ENCODE assay signal across 8 cellular contexts in genomic region chr2:32011566-32011960, GRCh38. TPM values are rescaled to one million over a fixed set of nuclear protein-coding genes. Genes with fewer than 3 reads are reported as not detected.
DNase-seq lines count a peak whose midpoint lies in the region; ATAC-seq, FAIRE-seq and TF ChIP-seq lines count a peak whose summit lies in the region.

No MANE protein-coding gene starts in this region.

- peak overlapping the region; percentile 93 for H3K27ac ChIP-seq in cardiac muscle cell
- peak overlapping the region; percentile 93 for H3K27ac ChIP-seq in HepG2 (ENCODE audit: extremely low read length, insufficient read depth, low read length)

- peak overlapping the region; percentile 98 for H3K4me2 ChIP-seq in HepG2 (ENCODE audit: low read depth, low read length)

- no peaks in the 10 kb centered on the region for H3K27me3 Mint-ChIP-seq in activated T-helper 2 cell treated with anti-CD3 and anti-CD28 coated beads, Interferon-gamma antibody, Interleukin-2, Interleukin-4, amounts not matched to agents 10 μg/mL and 5 μg/mL and 100 μg/mL, durations not matched to agents 14 hours and 24 hours and 36 hours (ENCODE audit: low read depth)
- no peaks in the 10 kb centered on the region for H3K27me3 Mint-ChIP-seq in type B pancreatic cell

- in situ Hi-C loops in HepG2 (cut with HindIII; ENCODE audit: extremely low pct_ligation_motif_present, low pct_unique_long_range_greater_than_20kb): no loop called here

- DNase-seq in cardiac muscle cell (ENCODE audit: low read depth in 1 of 2, low spot score in 1 of 2) (no peak), Right ventricle myocardium superior (no peak), HepG2 (ENCODE audit: low spot score) (no peak), type B pancreatic cell (ENCODE audit: extremely low spot score, unreplicated experiment) (no peak), NCI-H748 treated with DMSO at 0.1 percent for 48 hours (lab: John Stamatoyannopoulos, UW) (no peak), NCI-H748 (lab: John Stamatoyannopoulos, UW; ENCODE audit: unreplicated experiment) (no peak), HuH-7 (ENCODE audit: low spot score) (no peak)
- DNase-seq in activated T-helper 2 cell treated with anti-CD3 and anti-CD28 coated beads, Interferon-gamma antibody, Interleukin-2, Interleukin-4, amounts not matched to agents 10 μg/mL and 5 μg/mL and 100 μg/mL, durations not matched to agents 14 hours and 24 hours and 36 hours (ENCODE audit: low spot score): no peak

- H3K4me1 ChIP-seq in cardiac muscle cell (ENCODE audit: low read depth): peaks cover 12% of the 10 kb centered on the region
- peaks cover 34% of the 10 kb centered on the region for H3K4me1 ChIP-seq in HepG2 (ENCODE audit: insufficient read depth, low read length)

- POLR2A ChIA-PET in HepG2 (lab: Yijun Ruan, JAX): interaction anchor here (0.6 to 1.9 kb wide), 3 partner anchors 8 to 51 kb away, joined by 4 to 22 read pairs (median 14); partner anchors contain the start of genes DPY30 and SPAST

- H3K4me1 Mint-ChIP-seq in activated T-helper 2 cell treated with anti-CD3 and anti-CD28 coated beads, Interferon-gamma antibody, Interleukin-2, Interleukin-4, amounts not matched to agents 10 μg/mL and 5 μg/mL and 100 μg/mL, durations not matched to agents 14 hours and 24 hours and 36 hours (ENCODE audit: low read depth): peaks cover 31% of the 10 kb centered on the region
- peaks cover 21% of the 10 kb centered on the region for H3K4me1 Mint-ChIP-seq in type B pancreatic cell (ENCODE audit: unreplicated experiment)

- H4K20me1 ChIP-seq in HepG2 (ENCODE audit: insufficient read depth, low read length): peaks cover 27% of the 10 kb centered on the region

- H3K9me3 Mint-ChIP-seq in activated T-helper 2 cell treated with anti-CD3 and anti-CD28 coated beads, Interferon-gamma antibody, Interleukin-2, Interleukin-4, amounts not matched to agents 10 μg/mL and 5 μg/mL and 100 μg/mL, durations not matched to agents 14 hours and 24 hours and 36 hours: no peaks in the 10 kb centered on the region
- no peaks in the 10 kb centered on the region for H3K9me3 Mint-ChIP-seq in type B pancreatic cell

- no peak for TF ChIP-seq RAD21 in HepG2 (CRISPR knock-in tag; IDR thresholded peaks at IDR 0.05)

- TF ChIP-seq EP300 in HepG2 (IDR thresholded peaks at IDR 0.05; ENCODE audit: low read depth in 2 of 2, low read length in 2 of 2): no peak
- TF ChIP-seq EP300 in HepG2 (CRISPR knock-in tag; IDR thresholded peaks at IDR 0.05; ENCODE audit: borderline replicate concordance): no peak

- peak overlapping the region; percentile 97 for H3K4me3 ChIP-seq in cardiac muscle cell
- peak overlapping the region; percentile 64 to 76 (median 75); a peak in 3 of 6 replicates for H3K4me3 ChIP-seq in HepG2 (replicated peaks in 1 of 3; ENCODE audit: insufficient read depth in 1 of 3, low read depth in 2 of 3, low read length in 3 of 3)

- peak overlapping the region; percentile 84 for H3K9ac ChIP-seq in HepG2 (ENCODE audit: insufficient read depth, low read depth, low read length)

- 99% methylated on average over 4 of the region's 4 CpGs for WGBS in HepG2 (ENCODE audit: low lambda C conversion rate)

- ATAC-seq in Right ventricle myocardium superior (ENCODE audit: poor library complexity) (no peak), HepG2 (no peak)

- H3K36me3 ChIP-seq in cardiac muscle cell (peaks cover under 1% of the 10 kb centered on the region), HepG2 (replicated peaks in 1 of 2; ENCODE audit: control insufficient read depth in 1 of 2, insufficient read depth in 2 of 2, low read length in 2 of 2) (no peaks in the 10 kb centered on the region)

- peaks cover 22% of the 10 kb centered on the region for H3K36me3 Mint-ChIP-seq in activated T-helper 2 cell treated with anti-CD3 and anti-CD28 coated beads, Interferon-gamma antibody, Interleukin-2, Interleukin-4, amounts not matched to agents 10 μg/mL and 5 μg/mL and 100 μg/mL, durations not matched to agents 14 hours and 24 hours and 36 hours (ENCODE audit: low read depth)
- H3K36me3 Mint-ChIP-seq in type B pancreatic cell: peaks cover 13% of the 10 kb centered on the region

- no TSS peak for BruUV-seq in HepG2 (replicated peaks; lab: Mats Ljungman, UMichigan)

- H3K9me3 ChIP-seq in cardiac muscle cell (ENCODE audit: low read depth) (no peaks in the 10 kb centered on the region), HepG2 (ENCODE audit: low read length) (no peaks in the 10 kb centered on the region)

- no peak for FAIRE-seq in HepG2 (lab: Jason Lieb, UNC)

- no peak for TF ChIP-seq CTCF in cardiac muscle cell (IDR thresholded peaks at IDR 0.05; ENCODE audit: low read depth, low read length)
- no peak for TF ChIP-seq CTCF in HepG2 (CRISPR knock-in tag; IDR thresholded peaks at IDR 0.05)
- no peak for TF ChIP-seq CTCF in type B pancreatic cell (conservative IDR thresholded peaks at IDR 0.05)

- CTCF ChIA-PET in HepG2 (lab: Yijun Ruan, JAX; ENCODE audit: low intra/inter-chr PET ratio, low total read pairs): no interaction called here

- no peaks in the 10 kb centered on the region for H3K27me3 ChIP-seq in cardiac muscle cell
- H3K27me3 ChIP-seq in HepG2 (ENCODE audit: control insufficient read depth in 1 of 2, insufficient read depth in 2 of 2, low read length in 2 of 2): no peaks in the 10 kb centered on the region; a peak in 1 of 5 replicates

- H3K27ac Mint-ChIP-seq in activated T-helper 2 cell treated with anti-CD3 and anti-CD28 coated beads, Interferon-gamma antibody, Interleukin-2, Interleukin-4, amounts not matched to agents 10 μg/mL and 5 μg/mL and 100 μg/mL, durations not matched to agents 14 hours and 24 hours and 36 hours: peak overlapping the region; percentile 93
- peak overlapping the region; percentile 96 for H3K27ac Mint-ChIP-seq in type B pancreatic cell

- no peak for TF ChIP-seq POLR2A in HepG2 (IDR thresholded peaks at IDR 0.05; ENCODE audit: insufficient read depth in 1 of 2, low read depth in 2 of 2, low read length in 2 of 2)

- intact Hi-C loops in Right ventricle myocardium superior (cut with DNase I): loop anchor here (2.0 kb wide), 1 partner anchor 51 kb away; the partner anchor contains the start of gene SPAST
- intact Hi-C loops in activated T-helper 2 cell treated with anti-CD3 and anti-CD28 coated beads, Interferon-gamma antibody, Interleukin-2, Interleukin-4, amounts not matched to agents 10 μg/mL and 5 μg/mL and 100 μg/mL, durations not matched to agents 14 hours and 24 hours and 36 hours (cut with micrococcal nuclease): loop anchor here (1.0 to 10.0 kb wide), 4 partner anchors 28 to 343 kb away; partner anchors contain the start of genes BIRC6, DPY30, SLC30A6 and SPAST
- intact Hi-C loops in HepG2 (cut with micrococcal nuclease; ENCODE audit: unreplicated experiment): loop anchor here (2.0 kb wide), 1 partner anchor 51 kb away; the partner anchor contains the start of gene SPAST

- H3K4me3 Mint-ChIP-seq in activated T-helper 2 cell treated with anti-CD3 and anti-CD28 coated beads, Interferon-gamma antibody, Interleukin-2, Interleukin-4, amounts not matched to agents 10 μg/mL and 5 μg/mL and 100 μg/mL, durations not matched to agents 14 hours and 24 hours and 36 hours (ENCODE audit: low read depth): peak overlapping the region; percentile 85
- H3K4me3 Mint-ChIP-seq in type B pancreatic cell: peak overlapping the region; percentile 95

- H2AFZ ChIP-seq in HepG2 (ENCODE audit: low read length): peak overlapping the region; percentile 28

- H3K79me2 ChIP-seq in HepG2 (ENCODE audit: insufficient read depth, low read length): peaks cover 30% of the 10 kb centered on the region

RNA-seq across cellular contexts. Expression of gene MEMO1, which starts 0.8 kb away (rescaled TPM):
- total RNA-seq in cardiac muscle cell (28.3 and 42.6 TPM in 2 replicates), Right ventricle myocardium superior (43.8 TPM), HepG2 (2016; rRNA removed; fragmentation: Illumina TruSeq; extraction: Trizol) (68.0 and 69.8 TPM in 2 replicates), type B pancreatic cell (ENCODE audit: low replicate concordance) (45.0 and 48.5 TPM in 2 replicates)
- polyA plus RNA-seq in cardiac muscle cell (34.8 and 39.7 TPM in 2 replicates), HepG2 (2011; rRNA removed) (69.3 and 81.6 TPM in 2 replicates)
- total RNA-seq in activated T-helper 2 cell treated with anti-CD3 and anti-CD28 coated beads, Interferon-gamma antibody, Interleukin-2, Interleukin-4, amounts not matched to agents 10 μg/mL and 5 μg/mL and 100 μg/mL, durations not matched to agents 14 hours and 24 hours and 36 hours: 63.7 and 64.8 TPM in 2 replicates
- 140 and 144 TPM in 2 replicates for total RNA-seq in HepG2 (2016; cell fraction: cytosol; rRNA removed; fragmentation: Illumina TruSeq; extraction: Trizol; ENCODE audit: low read depth)
- total RNA-seq in HepG2 (2016; cell fraction: insoluble cytoplasmic fraction; rRNA removed; fragmentation: Illumina TruSeq; extraction: Trizol): 65.7 and 68.0 TPM in 2 replicates
- total RNA-seq in HepG2 (2016; cell fraction: membrane; rRNA removed; fragmentation: Illumina TruSeq; extraction: Trizol): 143 and 162 TPM in 2 replicates
- 45.7 and 49.1 TPM in 2 replicates for total RNA-seq in HepG2 (2016; cell fraction: nucleus; rRNA removed; fragmentation: Illumina TruSeq; extraction: Trizol)
- 51.1 and 54.3 TPM in 2 replicates for polyA plus RNA-seq in HepG2 (2011; cell fraction: cytosol; rRNA removed)
- polyA plus RNA-seq in HepG2 (2011; cell fraction: nucleus; rRNA removed): 35.0 and 37.6 TPM in 2 replicates
- 80.1 and 81.8 TPM in 2 replicates for polyA plus RNA-seq in HepG2 (2012)
- 152 and 156 TPM in 2 replicates for polyA plus RNA-seq in HepG2 (2016; cell fraction: cytosol; fragmentation: Illumina TruSeq; extraction: Trizol; ENCODE audit: low read depth)
- polyA plus RNA-seq in HepG2 (2016; cell fraction: insoluble cytoplasmic fraction; fragmentation: Illumina TruSeq; extraction: Trizol; ENCODE audit: low read depth): 81.9 and 84.7 TPM in 2 replicates
- 169 and 183 TPM in 2 replicates for polyA plus RNA-seq in HepG2 (2016; cell fraction: membrane; fragmentation: Illumina TruSeq; extraction: Trizol; ENCODE audit: low read depth)
- 55.9 and 58.9 TPM in 2 replicates for polyA plus RNA-seq in HepG2 (2016; cell fraction: nucleus; fragmentation: Illumina TruSeq; extraction: Trizol; ENCODE audit: insufficient read depth, low read depth)
- 33.0 and 51.0 TPM in 2 replicates for polyA minus RNA-seq in HepG2 (2011; rRNA and poly(A)+ RNA removed; ENCODE audit: low replicate concordance)
- 36.1 and 40.9 TPM in 2 replicates for polyA minus RNA-seq in HepG2 (2011; cell fraction: cytosol; rRNA and poly(A)+ RNA removed)
- polyA minus RNA-seq in HepG2 (2011; cell fraction: nucleus; rRNA and poly(A)+ RNA removed): 48.9 and 60.9 TPM in 2 replicates

RNA-seq across cellular contexts. Expression of gene DPY30, which starts 28.0 kb away (rescaled TPM):
- 43.0 and 56.2 TPM in 2 replicates for total RNA-seq in cardiac muscle cell
- polyA plus RNA-seq in cardiac muscle cell: 143 and 169 TPM in 2 replicates
- 42.3 TPM for total RNA-seq in Right ventricle myocardium superior
- total RNA-seq in activated T-helper 2 cell treated with anti-CD3 and anti-CD28 coated beads, Interferon-gamma antibody, Interleukin-2, Interleukin-4, amounts not matched to agents 10 μg/mL and 5 μg/mL and 100 μg/mL, durations not matched to agents 14 hours and 24 hours and 36 hours: 72.1 and 77.1 TPM in 2 replicates
- total RNA-seq in HepG2 (2016; rRNA removed; fragmentation: Illumina TruSeq; extraction: Trizol): 118 and 165 TPM in 2 replicates
- 40.1 and 50.6 TPM in 2 replicates for total RNA-seq in HepG2 (2016; cell fraction: cytosol; rRNA removed; fragmentation: Illumina TruSeq; extraction: Trizol; ENCODE audit: low read depth)
- 124 and 177 TPM in 2 replicates for total RNA-seq in HepG2 (2016; cell fraction: insoluble cytoplasmic fraction; rRNA removed; fragmentation: Illumina TruSeq; extraction: Trizol)
- 59.4 and 69.6 TPM in 2 replicates for total RNA-seq in HepG2 (2016; cell fraction: membrane; rRNA removed; fragmentation: Illumina TruSeq; extraction: Trizol)
- total RNA-seq in HepG2 (2016; cell fraction: nucleus; rRNA removed; fragmentation: Illumina TruSeq; extraction: Trizol): 49.2 and 53.2 TPM in 2 replicates
- 78.9 and 98.1 TPM in 2 replicates for polyA plus RNA-seq in HepG2 (2011; rRNA removed)
- polyA plus RNA-seq in HepG2 (2011; cell fraction: cytosol; rRNA removed): 74.9 and 105 TPM in 2 replicates
- polyA plus RNA-seq in HepG2 (2011; cell fraction: nucleus; rRNA removed): 24.3 and 28.3 TPM in 2 replicates
- 123 and 125 TPM in 2 replicates for polyA plus RNA-seq in HepG2 (2012)
- 42.4 and 55.4 TPM in 2 replicates for polyA plus RNA-seq in HepG2 (2016; cell fraction: cytosol; fragmentation: Illumina TruSeq; extraction: Trizol; ENCODE audit: low read depth)
- 196 and 205 TPM in 2 replicates for polyA plus RNA-seq in HepG2 (2016; cell fraction: insoluble cytoplasmic fraction; fragmentation: Illumina TruSeq; extraction: Trizol; ENCODE audit: low read depth)
- polyA plus RNA-seq in HepG2 (2016; cell fraction: membrane; fragmentation: Illumina TruSeq; extraction: Trizol; ENCODE audit: low read depth): 59.7 and 72.0 TPM in 2 replicates
- 83.1 and 84.8 TPM in 2 replicates for polyA plus RNA-seq in HepG2 (2016; cell fraction: nucleus; fragmentation: Illumina TruSeq; extraction: Trizol; ENCODE audit: insufficient read depth, low read depth)
- 9.6 and 24.6 TPM in 2 replicates for polyA minus RNA-seq in HepG2 (2011; rRNA and poly(A)+ RNA removed; ENCODE audit: low replicate concordance)
- polyA minus RNA-seq in HepG2 (2011; cell fraction: cytosol; rRNA and poly(A)+ RNA removed): 31.1 and 32.5 TPM in 2 replicates
- 18.8 and 27.2 TPM in 2 replicates for polyA minus RNA-seq in HepG2 (2011; cell fraction: nucleus; rRNA and poly(A)+ RNA removed)
- total RNA-seq in type B pancreatic cell (ENCODE audit: low replicate concordance): 84.4 and 84.5 TPM in 2 replicates

RNA-seq across cellular contexts. Expression of gene SPAST, which starts 51.8 kb away (rescaled TPM):
- 21.8 and 23.0 TPM in 2 replicates for total RNA-seq in cardiac muscle cell
- polyA plus RNA-seq in cardiac muscle cell: 10.9 and 12.7 TPM in 2 replicates
- total RNA-seq in Right ventricle myocardium superior: 10.7 TPM
- total RNA-seq in activated T-helper 2 cell treated with anti-CD3 and anti-CD28 coated beads, Interferon-gamma antibody, Interleukin-2, Interleukin-4, amounts not matched to agents 10 μg/mL and 5 μg/mL and 100 μg/mL, durations not matched to agents 14 hours and 24 hours and 36 hours: 18.4 and 18.5 TPM in 2 replicates
- total RNA-seq in HepG2 (2016; rRNA removed; fragmentation: Illumina TruSeq; extraction: Trizol): 40.4 and 41.5 TPM in 2 replicates
- total RNA-seq in HepG2 (2016; cell fraction: cytosol; rRNA removed; fragmentation: Illumina TruSeq; extraction: Trizol; ENCODE audit: low read depth): 23.2 and 26.1 TPM in 2 replicates
- 37.5 and 39.9 TPM in 2 replicates for total RNA-seq in HepG2 (2016; cell fraction: insoluble cytoplasmic fraction; rRNA removed; fragmentation: Illumina TruSeq; extraction: Trizol)
- total RNA-seq in HepG2 (2016; cell fraction: membrane; rRNA removed; fragmentation: Illumina TruSeq; extraction: Trizol): 33.7 and 34.4 TPM in 2 replicates
- total RNA-seq in HepG2 (2016; cell fraction: nucleus; rRNA removed; fragmentation: Illumina TruSeq; extraction: Trizol): 24.5 and 29.2 TPM in 2 replicates
- 8.1 and 11.5 TPM in 2 replicates for polyA plus RNA-seq in HepG2 (2011; rRNA removed)
- polyA plus RNA-seq in HepG2 (2011; cell fraction: cytosol; rRNA removed): 4.7 and 7.3 TPM in 2 replicates
- polyA plus RNA-seq in HepG2 (2011; cell fraction: nucleus; rRNA removed): 3.2 and 3.8 TPM in 2 replicates
- 11.4 and 14.0 TPM in 2 replicates for polyA plus RNA-seq in HepG2 (2012)
- polyA plus RNA-seq in HepG2 (2016; cell fraction: cytosol; fragmentation: Illumina TruSeq; extraction: Trizol; ENCODE audit: low read depth): 2.0 and 2.8 TPM in 2 replicates
- 20.2 and 21.0 TPM in 2 replicates for polyA plus RNA-seq in HepG2 (2016; cell fraction: insoluble cytoplasmic fraction; fragmentation: Illumina TruSeq; extraction: Trizol; ENCODE audit: low read depth)
- 8.6 and 9.2 TPM in 2 replicates for polyA plus RNA-seq in HepG2 (2016; cell fraction: membrane; fragmentation: Illumina TruSeq; extraction: Trizol; ENCODE audit: low read depth)
- 18.4 and 19.9 TPM in 2 replicates for polyA plus RNA-seq in HepG2 (2016; cell fraction: nucleus; fragmentation: Illumina TruSeq; extraction: Trizol; ENCODE audit: insufficient read depth, low read depth)
- polyA minus RNA-seq in HepG2 (2011; rRNA and poly(A)+ RNA removed; ENCODE audit: low replicate concordance): 5.2 and 7.0 TPM in 2 replicates
- polyA minus RNA-seq in HepG2 (2011; cell fraction: cytosol; rRNA and poly(A)+ RNA removed): 22.6 and 33.6 TPM in 2 replicates
- polyA minus RNA-seq in HepG2 (2011; cell fraction: nucleus; rRNA and poly(A)+ RNA removed): 16.0 and 20.1 TPM in 2 replicates
- total RNA-seq in type B pancreatic cell (ENCODE audit: low replicate concordance): 22.1 and 28.4 TPM in 2 replicates
